8 cellular contexts compared by ENCODE assay signal in the genomic region with DNA sequence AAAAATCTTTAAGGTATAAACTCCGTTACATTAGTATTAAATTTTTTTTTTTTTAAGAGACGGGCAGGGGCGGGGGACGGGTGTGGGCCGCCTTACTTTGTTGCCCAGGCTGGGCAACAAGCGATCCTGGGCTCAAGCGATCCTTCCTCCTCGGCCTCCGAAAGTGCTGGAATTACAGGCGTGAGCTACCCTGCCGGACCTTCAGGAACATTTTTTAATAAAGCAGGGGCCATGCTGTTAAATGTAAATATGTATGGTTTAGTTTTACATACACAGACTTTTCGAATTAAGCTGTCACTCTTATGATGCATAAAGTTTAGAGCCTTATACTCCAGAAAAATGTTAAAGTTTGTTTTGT. TPM values are rescaled to one million over a fixed set of nuclear protein-coding genes. Genes with fewer than 3 reads are reported as not detected.
A peak's percentile ranks its signal among the peaks of the same experiment; 100 is the strongest.
DNase-seq lines count a peak whose midpoint lies in the region; FAIRE-seq and TF ChIP-seq lines count a peak whose summit lies in the region.

No MANE protein-coding gene starts in this region.

- DNase-seq in activated naive CD4-positive, alpha-beta T cell treated with anti-CD3 and anti-CD28 coated beads, Interleukin-2, amount 10 ng/mL, durations not matched to agents 7 days and 5 days = no peak
- DNase-seq in activated naive CD4-positive, alpha-beta T cell treated with Interleukin-2 at 50 U/mL for 16 hours = no peak
- DNase-seq in astrocyte (ENCODE audit: low read depth) (no peak), lower leg skin (ENCODE audit: low spot score in 2 of 2) (no peak), type B pancreatic cell (ENCODE audit: extremely low spot score, unreplicated experiment) (no peak), NAMALWA (ENCODE audit: low spot score) (no peak), activated gamma-delta T cell (lab: John Stamatoyannopoulos, UW) (no peak)
- no peak for DNase-seq in effector CD8-positive, alpha-beta T cell (lab: John Stamatoyannopoulos, UW)

- peaks cover 4% of the 10 kb centered on the region for H3K27me3 Mint-ChIP-seq in activated naive CD4-positive, alpha-beta T cell treated with anti-CD3 and anti-CD28 coated beads, Interleukin-2, amount 10 ng/mL, durations not matched to agents 7 days and 5 days
- H3K27me3 Mint-ChIP-seq in astrocyte (ENCODE audit: low read depth, unreplicated experiment) = no peaks in the 10 kb centered on the region
- no peaks in the 10 kb centered on the region for H3K27me3 Mint-ChIP-seq in type B pancreatic cell

- H3K9me3 ChIP-seq in astrocyte (ENCODE audit: insufficient read depth, low read depth, low read length) = no peaks in the 10 kb centered on the region

- TF ChIP-seq POLR2A in lower leg skin (IDR thresholded peaks at IDR 0.05) = no peak

- no peak for FAIRE-seq in astrocyte (lab: Jason Lieb, UNC)

- no peak overlapping the region for H3K27ac Mint-ChIP-seq in activated naive CD4-positive, alpha-beta T cell treated with anti-CD3 and anti-CD28 coated beads, Interleukin-2, amount 10 ng/mL, durations not matched to agents 7 days and 5 days
- peak overlapping the region; percentile 90 for H3K27ac Mint-ChIP-seq in astrocyte (ENCODE audit: unreplicated experiment)
- peak overlapping the region; percentile 99 for H3K27ac Mint-ChIP-seq in type B pancreatic cell

- H3K36me3 Mint-ChIP-seq in activated naive CD4-positive, alpha-beta T cell treated with anti-CD3 and anti-CD28 coated beads, Interleukin-2, amount 10 ng/mL, durations not matched to agents 7 days and 5 days = peaks cover 10% of the 10 kb centered on the region
- no peaks in the 10 kb centered on the region for H3K36me3 Mint-ChIP-seq in astrocyte (ENCODE audit: low read depth, unreplicated experiment)
- H3K36me3 Mint-ChIP-seq in type B pancreatic cell = peaks cover 13% of the 10 kb centered on the region

- 4 to 5% methylated on average over 12 of the region's 12 CpGs for WGBS in lower leg skin, 2 donors

- peaks cover 51% of the 10 kb centered on the region for H3K4me1 Mint-ChIP-seq in activated naive CD4-positive, alpha-beta T cell treated with anti-CD3 and anti-CD28 coated beads, Interleukin-2, amount 10 ng/mL, durations not matched to agents 7 days and 5 days
- H3K4me1 Mint-ChIP-seq in astrocyte (ENCODE audit: low read depth, unreplicated experiment) (peaks cover 10% of the 10 kb centered on the region), type B pancreatic cell (ENCODE audit: unreplicated experiment) (peaks cover 43% of the 10 kb centered on the region)

- peak overlapping the region; percentile 89 for H3K4me3 ChIP-seq in astrocyte (ENCODE audit: insufficient read depth, low read depth, low read length)
- peak overlapping the region; percentile 76 for H3K4me3 ChIP-seq in lower leg skin (ENCODE audit: low read depth, poor library complexity, severe bottlenecking)

- intact Hi-C loops in lower leg skin (cut with DNase I; ENCODE audit: low total_unique reads) = no loop called here

- H3K9ac ChIP-seq in astrocyte (ENCODE audit: low read length) = peak overlapping the region; percentile 92

- no peaks in the 10 kb centered on the region for H3K27me3 ChIP-seq in astrocyte (ENCODE audit: insufficient read depth, low read length)

- H4K20me1 ChIP-seq in astrocyte (ENCODE audit: insufficient read depth, low read length) = peaks cover 59% of the 10 kb centered on the region

- H3K9me3 Mint-ChIP-seq in activated naive CD4-positive, alpha-beta T cell treated with anti-CD3 and anti-CD28 coated beads, Interleukin-2, amount 10 ng/mL, durations not matched to agents 7 days and 5 days = no peaks in the 10 kb centered on the region
- H3K9me3 Mint-ChIP-seq in astrocyte (ENCODE audit: unreplicated experiment) = no peaks in the 10 kb centered on the region
- no peaks in the 10 kb centered on the region for H3K9me3 Mint-ChIP-seq in type B pancreatic cell

- TF ChIP-seq CTCF in astrocyte (IDR thresholded peaks at IDR 0.05; ENCODE audit: insufficient read depth, low read depth, low read length) (no peak), lower leg skin (IDR thresholded peaks at IDR 0.05) (no peak), type B pancreatic cell (conservative IDR thresholded peaks at IDR 0.05) (no peak)

- H3K4me3 Mint-ChIP-seq in activated naive CD4-positive, alpha-beta T cell treated with anti-CD3 and anti-CD28 coated beads, Interleukin-2, amount 10 ng/mL, durations not matched to agents 7 days and 5 days = peak overlapping the region; percentile 89
- peak overlapping the region; percentile 97 for H3K4me3 Mint-ChIP-seq in astrocyte (ENCODE audit: unreplicated experiment)
- peak overlapping the region; percentile 98 for H3K4me3 Mint-ChIP-seq in type B pancreatic cell

- H3K36me3 ChIP-seq in astrocyte (ENCODE audit: insufficient read depth, low read length) = no peaks in the 10 kb centered on the region

- CTCF ChIA-PET in activated naive CD4-positive, alpha-beta T cell treated with anti-CD3 and anti-CD28 coated beads, Interleukin-2, amount 10 ng/mL, durations not matched to agents 7 days and 5 days (lab: Charles Lee) = interaction anchor here (1.1 kb wide), 1 partner anchor 36 kb away, joined by 4 read pairs; no protein-coding TSS in a partner anchor

- H3K4me1 ChIP-seq in astrocyte (ENCODE audit: insufficient read depth, low read length) = peaks cover 13% of the 10 kb centered on the region

- H2AFZ ChIP-seq in astrocyte (ENCODE audit: low read depth, low read length) = no peak overlapping the region

- peak overlapping the region; percentile 10 for H3K27ac ChIP-seq in astrocyte (ENCODE audit: low read depth, low read length)

- H3K4me2 ChIP-seq in astrocyte (ENCODE audit: low read length) = peak overlapping the region; percentile 85

- H3K79me2 ChIP-seq in astrocyte (ENCODE audit: insufficient read depth, low read length) = peaks cover 73% of the 10 kb centered on the region

RNA-seq across cellular contexts. Expression of gene PPM1D, which starts 2.4 kb away (rescaled TPM):
- total RNA-seq in astrocyte (24.1 and 28.7 TPM in 2 replicates), lower leg skin (10 to 100 TPM; 10.9 to 31.1 (median 16.7) TPM), type B pancreatic cell (ENCODE audit: low replicate concordance) (24.1 and 25.4 TPM in 2 replicates)
